In genomic region chr1:92736395-92736794, GRCh38 we compare ENCODE assay signal across 9 cellular contexts. TPM values are rescaled to one million over a fixed set of nuclear protein-coding genes. Genes with fewer than 3 reads are reported as not detected.
DNase-seq lines count a peak whose midpoint lies in the region; ATAC-seq, FAIRE-seq and TF ChIP-seq lines count a peak whose summit lies in the region.
"Had no signal": no experiment of that assay in that cellular context is flagged by ENCODE, and none has a peak within 500 bp of the region (broad histone marks: within the 10 kb centered on the region; RNA-seq: fewer than 3 reads in every experiment).

No MANE protein-coding gene starts in this region.

- peaks cover 3% of the 10 kb centered on the region for H3K9me3 Mint-ChIP-seq in neural progenitor cell

- H3K4me2 ChIP-seq in GM12878 (ENCODE audit: control insufficient read depth, insufficient read depth), result no peak overlapping the region
- H3K4me2 ChIP-seq in neural progenitor cell, result no peak overlapping the region

- H4K20me1 ChIP-seq in GM12878 (ENCODE audit: control insufficient read depth, insufficient read depth) (no peaks in the 10 kb centered on the region), neural progenitor cell (ENCODE audit: low read depth) (peaks cover 5% of the 10 kb centered on the region)

- TF ChIP-seq CTCF in GM12878 (IDR thresholded peaks at IDR 0.05 in 2 of 3, conservative IDR thresholded peaks at IDR 0.05 in 1 of 3; ENCODE audit: control insufficient read depth in 2 of 3, extremely low read depth in 1 of 3, insufficient read depth in 1 of 3, low read depth in 3 of 3, low read length in 3 of 3) (peak in 2 of 3 experiments; percentile 8 to 16; a peak in 2 of 6 replicates), neural progenitor cell (IDR thresholded peaks at IDR 0.05) (peak; percentile 28)

- 0 out of 2 replicates have a peak overlapping the region, but pooled peaks have one; percentile 12 for H2AFZ ChIP-seq in GM12878 (ENCODE audit: control insufficient read depth, low read depth, low read length)
- no peak overlapping the region for H2AFZ ChIP-seq in neural progenitor cell (replicated peaks)

- ATAC-seq in GM12878 (peak; percentile 89), HG03196 (IDR thresholded peaks at IDR 0.05; ENCODE audit: unreplicated experiment) (no peak)

- H3K27me3 Mint-ChIP-seq in neural progenitor cell (ENCODE audit: insufficient read depth, low read depth), result no peaks in the 10 kb centered on the region

- no TSS peak for BruUV-seq in GM12878 (replicated peaks; lab: Mats Ljungman, UMichigan)

- H3K79me2 ChIP-seq in GM12878 (ENCODE audit: control insufficient read depth, insufficient read depth, low read length) (no peaks in the 10 kb centered on the region), neural progenitor cell (ENCODE audit: low read depth) (peaks cover 5% of the 10 kb centered on the region)

- SMC1A ChIA-PET in GM12878 (lab: Charles Lee; ENCODE audit: uncharacterized antibody, unreplicated experiment), result no interaction called here

- TF ChIP-seq EP300 in GM12878 (IDR thresholded peaks at IDR 0.05; ENCODE audit: borderline replicate concordance in 1 of 2, control insufficient read depth in 1 of 2, low read depth in 2 of 2, low read length in 2 of 2), result no peak

- no peak overlapping the region for H3K9ac ChIP-seq in GM12878 (ENCODE audit: control insufficient read depth, insufficient read depth, low read length)
- no peak overlapping the region for H3K9ac ChIP-seq in neural progenitor cell

- no peaks in the 10 kb centered on the region for H3K27me3 ChIP-seq in GM12878 (replicated peaks in 1 of 2; ENCODE audit: control insufficient read depth in 2 of 2, insufficient read depth in 2 of 2, low read length in 1 of 2)
- H3K27me3 ChIP-seq in neural progenitor cell, result no peaks in the 10 kb centered on the region

- CTCF ChIA-PET in GM12878 (lab: Yijun Ruan, JAX), result interaction anchor here (0.9 to 1.8 kb wide), 4 partner anchors 13 to 426 kb away, joined by 3 to 7 read pairs (median 3); no protein-coding TSS in a partner anchor

- no peaks in the 10 kb centered on the region for H3K4me1 Mint-ChIP-seq in neural progenitor cell

- intact Hi-C loops in GM12878 (cut with micrococcal nuclease; ENCODE audit: unreplicated experiment), result no loop called here

- H3K36me3 ChIP-seq in GM12878 (ENCODE audit: control insufficient read depth in 2 of 2, insufficient read depth in 2 of 2, low read length in 1 of 2) (no peaks in the 10 kb centered on the region), neural progenitor cell (no peaks in the 10 kb centered on the region)

- H3K4me1 ChIP-seq in GM12878 (ENCODE audit: control insufficient read depth, insufficient read depth, low read length), result no peaks in the 10 kb centered on the region
- no peaks in the 10 kb centered on the region for H3K4me1 ChIP-seq in neural progenitor cell

- no peak overlapping the region for H3K27ac ChIP-seq in GM12878 (ENCODE audit: control insufficient read depth, insufficient read depth)
- H3K27ac ChIP-seq in neural progenitor cell, result no peak overlapping the region
- H3K27ac ChIP-seq: HL-60 had no signal

- TF ChIP-seq POLR2A in GM12878 (IDR thresholded peaks at IDR 0.05; ENCODE audit: low read depth, low read length), result no peak

- DNase-seq in NCI-H1105 treated with DMSO at 0.1 percent for 48 hours (lab: John Stamatoyannopoulos, UW) (peak; percentile 4), NCI-H1105 (lab: John Stamatoyannopoulos, UW) (no peak), HK-2 (ENCODE audit: unreplicated experiment) (peak; percentile 3), GM12878 (ENCODE audit: low read depth, low spot score) (no peak), neural progenitor cell (ENCODE audit: low spot score) (no peak), OCI-M2 (lab: John Stamatoyannopoulos, UW; ENCODE audit: unreplicated experiment) (no peak), germinal center (ENCODE audit: low spot score) (no peak)

- FAIRE-seq in GM12878 (lab: Jason Lieb, UNC), result peak; percentile 18

- RAD21 ChIA-PET in GM12878 (lab: Charles Lee; ENCODE audit: unreplicated experiment), result interaction anchor here (0.9 to 1.1 kb wide), 2 partner anchors 83 to 112 kb away, joined by 3 to 4 read pairs; no protein-coding TSS in a partner anchor

- in situ Hi-C loops in GM12878 (cut with MboI), result no loop called here

- no peak overlapping the region for H3K4me3 Mint-ChIP-seq in neural progenitor cell

- no peaks in the 10 kb centered on the region for H3F3A ChIP-seq in neural progenitor cell (ENCODE audit: low read depth)

- POLR2A ChIA-PET in GM12878 (lab: Charles Lee), result no interaction called here

- H3K4me3 ChIP-seq in GM12878, result no peak overlapping the region
- H3K4me3 ChIP-seq in neural progenitor cell, result no peak overlapping the region

- H3K36me3 Mint-ChIP-seq in neural progenitor cell, result peaks cover 22% of the 10 kb centered on the region

- TF ChIP-seq RAD21 in GM12878 (IDR thresholded peaks at IDR 0.05; ENCODE audit: insufficient read depth, low read depth, low read length), result peak; percentile 18; the same call in 1 of the 2 replicates

- H3K9me3 ChIP-seq in GM12878 (replicated peaks; ENCODE audit: control insufficient read depth, insufficient read depth, low read length) (no peaks in the 10 kb centered on the region), neural progenitor cell (ENCODE audit: low read depth) (no peaks in the 10 kb centered on the region)

- H3K27ac Mint-ChIP-seq in neural progenitor cell, result no peak overlapping the region

- 2% methylated on average over 4 of the region's 4 CpGs for WGBS in GM12878 (ENCODE audit: insufficient coverage, insufficient replicate concordance, low lambda C conversion rate, missing lambda C conversion rate)

TF ChIP-seq in GM12878, 131 proteins besides CTCF, POLR2A, EP300 and RAD21:
- TF ChIP-seq RELB (IDR thresholded peaks at IDR 0.05; ENCODE audit: low read depth), result no peak
- TF ChIP-seq PKNOX1 (IDR thresholded peaks at IDR 0.05), result peak; percentile 45; the same call in 1 of the 2 replicates

RNA-seq across cellular contexts. Expression of gene EVI5, which starts 48.5 kb away (rescaled TPM):
- 8.1 and 12.4 TPM in 2 replicates for total RNA-seq in GM12878 (2013; cell fraction: nucleolus; rRNA removed)
- 3.7 and 6.8 TPM in 2 replicates for total RNA-seq in GM12878 (2014; rRNA removed)
- 2.3 and 3.7 TPM in 2 replicates for total RNA-seq in GM12878 (2014; rRNA removed; fragmentation: Illumina TruSeq; extraction: Trizol)
- 2.1 and 2.5 TPM in 2 replicates for total RNA-seq in GM12878 (2021)
- 0.63 TPM for polyA plus RNA-seq in GM12878 (2011; ENCODE audit: low read depth)
- polyA plus RNA-seq in GM12878 (2011; rRNA removed), result 1.4 and 2.0 TPM in 2 replicates
- polyA plus RNA-seq in GM12878 (2011; cell fraction: cytosol; rRNA removed), result 0.52 and 0.62 TPM in 2 replicates
- polyA plus RNA-seq in GM12878 (2011; cell fraction: nucleus; rRNA removed), result 1.0 and 1.9 TPM in 2 replicates
- polyA plus RNA-seq in GM12878 (2012), result 0.91 and 1.0 TPM in 2 replicates
- 0.78 and 1.3 TPM in 2 replicates for polyA plus RNA-seq in GM12878 (2014; fragmentation: Illumina TruSeq; extraction: Trizol)
- under 1 TPM; 0.27 to 0.98 TPM for polyA plus RNA-seq in GM12878 (2014; fragmentation: Nextera tagmentation; extraction: Ambion mirVana)
- polyA plus RNA-seq in GM12878 (2014; rRNA removed), result 2.4 and 5.1 TPM in 2 replicates
- 1 to 10 TPM; 1.3 to 2.0 TPM for polyA plus RNA-seq in GM12878 (2016; fragmentation: Nextera tagmentation; extraction: Ambion mirVana)
- 1.1 and 1.6 TPM in 2 replicates for polyA minus RNA-seq in GM12878 (2011; rRNA and poly(A)+ RNA removed)
- polyA minus RNA-seq in GM12878 (2011; cell fraction: cytosol; rRNA and poly(A)+ RNA removed), result 0.94 and 1.9 TPM in 2 replicates
- 4.7 and 8.9 TPM in 2 replicates for polyA minus RNA-seq in GM12878 (2011; cell fraction: nucleus; rRNA and poly(A)+ RNA removed)
- total RNA-seq in neural progenitor cell (ENCODE audit: low replicate concordance), result 13.7 TPM in 2 replicates

Comparison
In these comparisons a context has a peak if more than half of its experiments do, and no peak if none do; other contexts are left out.
1. DNase-seq: peak in NCI-H1105 treated with DMSO at 0.1 percent for 48 hours (single experiment) and HK-2 (single experiment); none in NCI-H1105 (single experiment), GM12878 (single experiment), neural progenitor cell (single experiment), OCI-M2 (single experiment) and germinal center (single experiment).